In genomic region chr10:13930123-13930522, GRCh38 we compare ENCODE assay signal across 14 cellular contexts.
DNase-seq lines count a peak whose midpoint lies in the region; ATAC-seq and TF ChIP-seq lines count a peak whose summit lies in the region.
"Had no signal": no experiment of that assay in that cellular context is flagged by ENCODE, and none has a peak within 500 bp of the region (broad histone marks: within the 10 kb centered on the region; RNA-seq: fewer than 3 reads in every experiment).

No MANE protein-coding gene starts in this region.

- H4K20me1 ChIP-seq in IMR-90 (ENCODE audit: insufficient read depth, low read length), result no peaks in the 10 kb centered on the region

- H3K14ac ChIP-seq in IMR-90 (replicated peaks; ENCODE audit: low read depth, low read length), result no peak overlapping the region; the same call in 1 of the 2 replicates

- no peak overlapping the region for H3K4me2 ChIP-seq in IMR-90 (ENCODE audit: low read depth, low read length)

- H3K9me3 Mint-ChIP-seq in CD8-positive, alpha-beta memory T cell, result peaks cover 0 to 2% (median 0%) of the 10 kb centered on the region in 5 donors
- H3K9me3 Mint-ChIP-seq in activated T-helper 2 cell treated with anti-CD3 and anti-CD28 coated beads, Interferon-gamma antibody, Interleukin-2, Interleukin-4, amounts not matched to agents 10 μg/mL and 5 μg/mL and 100 μg/mL, durations not matched to agents 14 hours and 24 hours and 36 hours, result no peaks in the 10 kb centered on the region

- H3K56ac ChIP-seq in IMR-90 (ENCODE audit: extremely low read depth, insufficient read depth, low read length), result no peak overlapping the region

- peak overlapping the region in 4 of 7 donors; percentile 23 to 62 (median 46) for H3K4me3 Mint-ChIP-seq in CD8-positive, alpha-beta memory T cell
- no peak overlapping the region for H3K4me3 Mint-ChIP-seq in activated T-helper 2 cell treated with anti-CD3 and anti-CD28 coated beads, Interferon-gamma antibody, Interleukin-2, Interleukin-4, amounts not matched to agents 10 μg/mL and 5 μg/mL and 100 μg/mL, durations not matched to agents 14 hours and 24 hours and 36 hours (ENCODE audit: low read depth)
- H3K4me3 Mint-ChIP-seq: naive B cell had no signal

- in situ Hi-C loops in IMR-90 (cut with MboI; ENCODE audit: low sequenced_read_pairs), result no loop called here

- no peak overlapping the region for H2AK9ac ChIP-seq in IMR-90 (replicated peaks; ENCODE audit: low read depth, low read length, poor library complexity)

- H4K8ac ChIP-seq in IMR-90 (ENCODE audit: low read depth in 2 of 2, low read length in 2 of 2), result no peak overlapping the region

- H3K27me3 Mint-ChIP-seq in CD8-positive, alpha-beta memory T cell, result peaks cover 2 to 14% of the 10 kb centered on the region in 2 donors
- peaks cover 11% of the 10 kb centered on the region for H3K27me3 Mint-ChIP-seq in activated T-helper 2 cell treated with anti-CD3 and anti-CD28 coated beads, Interferon-gamma antibody, Interleukin-2, Interleukin-4, amounts not matched to agents 10 μg/mL and 5 μg/mL and 100 μg/mL, durations not matched to agents 14 hours and 24 hours and 36 hours (ENCODE audit: low read depth)

- 0 out of 2 replicates have a peak overlapping the region, but pooled peaks have one; percentile 2 for H2AK5ac ChIP-seq in IMR-90 (ENCODE audit: low read depth, low read length)

- TF ChIP-seq EP300 in sigmoid colon (IDR thresholded peaks at IDR 0.05), result no peak

- H3K4me1 ChIP-seq in CD8-positive, alpha-beta memory T cell (ENCODE audit: insufficient read depth, low read length), result peaks cover 10% of the 10 kb centered on the region
- peaks cover 2% of the 10 kb centered on the region; the same call in 1 of the 2 replicates for H3K4me1 ChIP-seq in IMR-90 (ENCODE audit: control insufficient read depth, insufficient read depth, low read length)
- H3K4me1 ChIP-seq in sigmoid colon, result peaks cover 0 to 10% (median 5%) of the 10 kb centered on the region in 4 donors
- H3K4me1 ChIP-seq: Caco-2 had no signal

- peaks cover 11 to 20% (median 16%) of the 10 kb centered on the region in 3 donors for H3K4me1 Mint-ChIP-seq in CD8-positive, alpha-beta memory T cell
- H3K4me1 Mint-ChIP-seq in activated T-helper 2 cell treated with anti-CD3 and anti-CD28 coated beads, Interferon-gamma antibody, Interleukin-2, Interleukin-4, amounts not matched to agents 10 μg/mL and 5 μg/mL and 100 μg/mL, durations not matched to agents 14 hours and 24 hours and 36 hours (ENCODE audit: low read depth), result no peaks in the 10 kb centered on the region

- H4K5ac ChIP-seq in IMR-90 (ENCODE audit: low read depth, low read length), result no peak overlapping the region

- H3K27me3 ChIP-seq in CD8-positive, alpha-beta memory T cell (ENCODE audit: insufficient read depth, low read length, poor library complexity, severe bottlenecking), result no peaks in the 10 kb centered on the region
- no peaks in the 10 kb centered on the region for H3K27me3 ChIP-seq in IMR-90 (ENCODE audit: control insufficient read depth, insufficient read depth, low read length)
- no peaks in the 10 kb centered on the region for H3K27me3 ChIP-seq in sigmoid colon

- TF ChIP-seq CTCF in IMR-90 (conservative IDR thresholded peaks at IDR 0.05; ENCODE audit: low read depth, low read length) (no peak), sigmoid colon (IDR thresholded peaks at IDR 0.05) (no peak)

- no peak overlapping the region for H3K18ac ChIP-seq in IMR-90 (ENCODE audit: low read depth, low read length)

- no peak for TF ChIP-seq RAD21 in IMR-90 (IDR thresholded peaks at IDR 0.05; ENCODE audit: low read length)

- no peaks in the 10 kb centered on the region for H3K9me1 ChIP-seq in IMR-90 (ENCODE audit: insufficient read depth, low read length)

- peak in 4 of 5 donors; percentile 2 to 64 (median 45) for DNase-seq in CD8-positive, alpha-beta memory T cell
- DNase-seq in IMR-90 (no peak), left ventricle myocardium superior (no peak), amniotic stem cell (lab: John Stamatoyannopoulos, UW) (no peak), sigmoid colon (no peak)
- DNase-seq in activated T-helper 2 cell treated with anti-CD3 and anti-CD28 coated beads, Interferon-gamma antibody, Interleukin-2, Interleukin-4, amounts not matched to agents 10 μg/mL and 5 μg/mL and 100 μg/mL, durations not matched to agents 14 hours and 24 hours and 36 hours (ENCODE audit: low spot score), result peak; percentile 11
- DNase-seq: activated CD8-positive, alpha-beta memory T cell treated with anti-CD3 and anti-CD28 coated beads for 24 hours; Caco-2; naive B cell; NCI-H1436; NCI-H510A treated with DMSO at 0.1 percent for 48 hours had no signal

- no peak overlapping the region; the same call in 1 of the 2 replicates for H3K23ac ChIP-seq in IMR-90 (ENCODE audit: low read depth, low read length)

- no peak overlapping the region for H2BK15ac ChIP-seq in IMR-90 (ENCODE audit: low read depth, low read length)

- no peak overlapping the region for H2BK120ac ChIP-seq in IMR-90 (ENCODE audit: low read depth, low read length)

- H3K4ac ChIP-seq in IMR-90 (ENCODE audit: low read depth, low read length), result peak overlapping the region; percentile 52

- no peaks in the 10 kb centered on the region for H3K36me3 ChIP-seq in CD8-positive, alpha-beta memory T cell (ENCODE audit: insufficient read depth, low read length)
- H3K36me3 ChIP-seq in IMR-90 (ENCODE audit: control insufficient read depth, insufficient read depth, low read length), result no peaks in the 10 kb centered on the region
- H3K36me3 ChIP-seq in sigmoid colon, result no peaks in the 10 kb centered on the region

- H3K4me3 ChIP-seq in CD8-positive, alpha-beta memory T cell (ENCODE audit: low read length), result no peak overlapping the region
- H3K4me3 ChIP-seq in IMR-90 (ENCODE audit: insufficient read depth, low read depth, low read length) (no peak overlapping the region), sigmoid colon (no peak overlapping the region)

- H3K27ac Mint-ChIP-seq in CD8-positive, alpha-beta memory T cell, result peak overlapping the region in 5 of 8 donors; percentile 9 to 64 (median 47)
- no peak overlapping the region for H3K27ac Mint-ChIP-seq in activated T-helper 2 cell treated with anti-CD3 and anti-CD28 coated beads, Interferon-gamma antibody, Interleukin-2, Interleukin-4, amounts not matched to agents 10 μg/mL and 5 μg/mL and 100 μg/mL, durations not matched to agents 14 hours and 24 hours and 36 hours
- H3K27ac Mint-ChIP-seq: naive B cell had no signal

- ATAC-seq in IMR-90 (ENCODE audit: low read depth) (no peak), left ventricle myocardium superior (peak; percentile 75), HG03196 (IDR thresholded peaks at IDR 0.05; ENCODE audit: unreplicated experiment) (no peak)
- ATAC-seq: HCT116, sciatic nerve had no signal

- dilution Hi-C loops in IMR-90 (cut with HindIII; ENCODE audit: low sequenced_read_pairs, unreplicated experiment), result no loop called here

- H3K79me1 ChIP-seq in IMR-90 (ENCODE audit: low read depth in 1 of 2, low read length in 2 of 2), result peaks cover 0 to 6% of the 10 kb centered on the region in 2 experiments; a peak in 1 of 4 replicates

- H3K9me3 ChIP-seq in CD8-positive, alpha-beta memory T cell (ENCODE audit: low read length), result no peaks in the 10 kb centered on the region
- no peaks in the 10 kb centered on the region for H3K9me3 ChIP-seq in IMR-90 (ENCODE audit: control insufficient read depth, insufficient read depth, low read length)
- no peaks in the 10 kb centered on the region for H3K9me3 ChIP-seq in sigmoid colon
- H3K9me3 ChIP-seq: Caco-2 had no signal

- CTCF ChIA-PET in CD8-positive, alpha-beta memory T cell (lab: Charles Lee), result interaction anchor here (1.2 kb wide), 1 partner anchor 12 kb away, joined by 3 read pairs; no protein-coding TSS in a partner anchor
- CTCF ChIA-PET in IMR-90 (lab: Yijun Ruan, JAX), result no interaction called here

- H3K36me3 Mint-ChIP-seq in CD8-positive, alpha-beta memory T cell, result no peaks in the 10 kb centered on the region
- H3K36me3 Mint-ChIP-seq in activated T-helper 2 cell treated with anti-CD3 and anti-CD28 coated beads, Interferon-gamma antibody, Interleukin-2, Interleukin-4, amounts not matched to agents 10 μg/mL and 5 μg/mL and 100 μg/mL, durations not matched to agents 14 hours and 24 hours and 36 hours (ENCODE audit: low read depth), result no peaks in the 10 kb centered on the region
- H3K36me3 Mint-ChIP-seq: naive B cell had no signal

- H2AFZ ChIP-seq in IMR-90 (replicated peaks; ENCODE audit: low read length, poor library complexity), result peak overlapping the region; percentile 38

- H3K9ac ChIP-seq in IMR-90 (ENCODE audit: low read depth, low read length), result no peak overlapping the region

- H4K91ac ChIP-seq in IMR-90 (ENCODE audit: insufficient read depth, low read depth, low read length), result peak overlapping the region; percentile 13; the same call in 1 of the 2 replicates

- no peak overlapping the region; the same call in 1 of the 2 replicates for H2BK20ac ChIP-seq in IMR-90 (ENCODE audit: low read depth, low read length)

- no peak overlapping the region for H2BK5ac ChIP-seq in IMR-90 (ENCODE audit: low read depth, low read length, poor library complexity, severe bottlenecking)

- H3K27ac ChIP-seq in CD8-positive, alpha-beta memory T cell (ENCODE audit: low read depth, low read length), result no peak overlapping the region
- H3K27ac ChIP-seq in IMR-90 (ENCODE audit: insufficient read depth, low read length), result no peak overlapping the region
- no peak overlapping the region for H3K27ac ChIP-seq in sigmoid colon

- no TSS peak for BruUV-seq in IMR-90 (replicated peaks; lab: Mats Ljungman, UMichigan)

- WGBS in IMR-90 (ENCODE audit: extremely low coverage in 2 of 2, insufficient read length in 1 of 2), 2 experiments, result no CpG with 5 or more reads among the region's 10 CpGs
- 39 to 60% methylated on average over 10 of the region's 10 CpGs for whole genome bisulfite sequencing in sigmoid colon, 2 donors

- POLR2A ChIA-PET in CD8-positive, alpha-beta memory T cell (lab: Charles Lee), result no interaction called here
- POLR2A ChIA-PET in IMR-90 (lab: Charles Lee; ENCODE audit: unreplicated experiment), result no interaction called here

- intact Hi-C loops in IMR-90 (cut with micrococcal nuclease) (no loop called here), left ventricle myocardium superior (cut with micrococcal nuclease) (no loop called here), sigmoid colon (cut with DNase I) (no loop called here)
- intact Hi-C loops in activated T-helper 2 cell treated with anti-CD3 and anti-CD28 coated beads, Interferon-gamma antibody, Interleukin-2, Interleukin-4, amounts not matched to agents 10 μg/mL and 5 μg/mL and 100 μg/mL, durations not matched to agents 14 hours and 24 hours and 36 hours (cut with micrococcal nuclease), result no loop called here

- TF ChIP-seq POLR2A in IMR-90 (IDR thresholded peaks at IDR 0.05; ENCODE audit: low read depth, low read length), result no peak
- no peak for TF ChIP-seq POLR2A in sigmoid colon (IDR thresholded peaks at IDR 0.05)

TF ChIP-seq in IMR-90, 13 proteins besides CTCF, POLR2A, EP300 and RAD21:
- no peak for TF ChIP-seq MXI1 (IDR thresholded peaks at IDR 0.05; ENCODE audit: borderline replicate concordance, low read depth, low read length)
- no peak for TF ChIP-seq BHLHE40 (IDR thresholded peaks at IDR 0.05; ENCODE audit: low read depth, low read length)
- TF ChIP-seq CEBPB (IDR thresholded peaks at IDR 0.05; ENCODE audit: low read depth, low read length), result no peak

Comparison
In these comparisons a context has a peak if more than half of its experiments do, and no peak if none do; other contexts are left out.
1. DNase-seq: peak in CD8-positive, alpha-beta memory T cell (4 of 5) and activated T-helper 2 cell treated with anti-CD3 and anti-CD28 coated beads, Interferon-gamma antibody, Interleukin-2, Interleukin-4, amounts not matched to agents 10 μg/mL and 5 μg/mL and 100 μg/mL, durations not matched to agents 14 hours and 24 hours and 36 hours (single experiment); none in IMR-90 (single experiment), left ventricle myocardium superior (single experiment), amniotic stem cell (single experiment) and sigmoid colon (single experiment).